8 cellular contexts compared by ENCODE assay signal in the genomic region with DNA sequence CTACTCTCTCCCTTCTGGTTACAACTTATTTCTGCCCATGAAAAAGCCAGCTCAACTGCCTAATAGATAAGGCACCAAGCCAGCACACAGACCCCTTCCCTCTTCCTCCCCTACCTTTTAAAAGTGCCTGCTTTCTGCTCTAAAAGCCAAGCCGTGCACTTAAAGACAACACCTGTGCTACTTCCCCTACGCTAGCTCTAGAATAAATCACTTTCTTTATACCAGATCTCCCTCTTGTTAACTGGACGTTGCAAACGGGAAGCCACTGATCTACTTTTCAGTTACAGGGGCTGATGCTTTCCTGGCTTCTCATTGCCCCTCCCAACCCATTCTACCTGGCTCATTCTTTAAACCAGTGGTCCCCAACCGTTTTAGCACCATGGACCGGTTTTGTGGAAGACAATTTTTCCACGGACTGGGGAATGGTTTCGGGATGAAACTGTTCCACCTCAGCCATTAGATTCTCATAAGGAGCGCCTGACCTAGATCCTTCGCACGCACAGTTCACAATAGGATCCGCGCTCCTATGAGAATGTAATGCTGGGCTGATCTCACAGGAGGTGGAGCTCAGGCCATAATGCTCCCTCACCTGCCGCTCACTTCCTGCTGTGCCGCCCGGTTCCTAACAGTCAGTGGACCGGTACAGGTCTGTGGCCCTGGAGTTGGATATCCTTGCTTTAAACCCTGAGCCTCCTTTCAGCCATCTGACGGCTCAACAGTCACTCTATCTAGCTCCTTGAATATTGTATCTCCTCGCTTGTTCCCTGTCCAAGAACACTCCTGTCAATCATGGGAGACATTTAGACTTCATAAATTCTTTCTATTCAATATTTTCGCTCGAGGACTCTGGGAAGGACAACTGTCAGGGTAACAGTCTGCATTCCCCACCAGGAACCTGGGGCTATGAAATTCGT. TPM values are rescaled to one million over a fixed set of nuclear protein-coding genes. Genes with fewer than 3 reads are reported as not detected.
A peak's percentile ranks its signal among the peaks of the same experiment; 100 is the strongest.
DNase-seq lines count a peak whose midpoint lies in the region; ATAC-seq and TF ChIP-seq lines count a peak whose summit lies in the region.

No MANE protein-coding gene starts in this region.

- no peak for DNase-seq in DND-41
- peak; percentile 41 for DNase-seq in activated CD4-positive, alpha-beta T cell treated with anti-CD3 and anti-CD28 coated beads for 48 hours
- peak; percentile 31 for DNase-seq in epithelial cell of prostate (ENCODE audit: low read depth, low spot score)
- no peak for DNase-seq in naive B cell
- peak; percentile 50 for DNase-seq in transverse colon
- DNase-seq in HCEC 1CT = no peak

- H3K4me2 ChIP-seq in DND-41 (ENCODE audit: insufficient read depth, low read length) = peak overlapping the region; percentile 67

- peak overlapping the region; percentile 93 for H2AFZ ChIP-seq in DND-41 (ENCODE audit: low read depth, low read length)

- H3K27me3 Mint-ChIP-seq in IgD-negative memory B cell (peaks cover 3% of the 10 kb centered on the region), naive B cell (peaks cover 6 to 24% (median 17%) of the 10 kb centered on the region in 3 donors)

- peaks cover 4% of the 10 kb centered on the region for H3K36me3 ChIP-seq in DND-41 (ENCODE audit: insufficient read depth, low read length)
- H3K36me3 ChIP-seq in transverse colon = peaks cover 0 to 13% (median 1%) of the 10 kb centered on the region in 4 donors

- 14 to 17% methylated on average over 4 to 22 of the region's 22 CpGs for whole genome bisulfite sequencing in transverse colon (ENCODE audit: low coverage in 1 of 2), 2 donors

- peaks cover 11 to 40% (median 26%) of the 10 kb centered on the region in 3 donors for H3K9me3 Mint-ChIP-seq in IgD-negative memory B cell
- peaks cover 3 to 39% (median 8%) of the 10 kb centered on the region in 7 donors for H3K9me3 Mint-ChIP-seq in naive B cell

- peak overlapping the region; percentile 51 for H3K9ac ChIP-seq in DND-41 (ENCODE audit: low read depth, low read length)

- H4K20me1 ChIP-seq in DND-41 (ENCODE audit: insufficient read depth, low read length) = no peaks in the 10 kb centered on the region

- peak overlapping the region; percentile 26 to 73; a peak in 3 of 4 replicates for H3K4me3 ChIP-seq in DND-41 (ENCODE audit: low read depth in 1 of 2, low read length in 2 of 2)
- H3K4me3 ChIP-seq in transverse colon = peak overlapping the region; percentile 32 to 77 (median 68)

- in situ Hi-C loops in transverse colon (cut with MboI; ENCODE audit: low pct_ligation_motif_present in 1 of 4, low pct_unique_long_range_greater_than_20kb in 1 of 4, low sequenced_read_pairs in 3 of 4) = no loop called here

- H3K9me3 ChIP-seq in DND-41 (ENCODE audit: insufficient read depth, low read length, severe bottlenecking) (no peaks in the 10 kb centered on the region), transverse colon (peaks cover 4 to 5% of the 10 kb centered on the region in 2 donors)

- TF ChIP-seq CTCF in DND-41 (IDR thresholded peaks at IDR 0.05; ENCODE audit: borderline replicate concordance, extremely low read depth, low read length, poor library complexity, severe bottlenecking) (no peak), transverse colon (IDR thresholded peaks at IDR 0.05) (no peak)

- H3K36me3 Mint-ChIP-seq in IgD-negative memory B cell = peaks cover 2% of the 10 kb centered on the region
- peaks cover 0 to 16% of the 10 kb centered on the region in 2 donors for H3K36me3 Mint-ChIP-seq in naive B cell

- H3K4me1 ChIP-seq in DND-41 (ENCODE audit: insufficient read depth, low read length) (peaks cover 18% of the 10 kb centered on the region), transverse colon (peaks cover 0 to 15% (median 10%) of the 10 kb centered on the region in 4 donors)

- H3K27ac ChIP-seq in DND-41 (ENCODE audit: low read length) (peak overlapping the region; percentile 38; the same call in 1 of the 2 replicates), epithelial cell of prostate (peak overlapping the region; percentile 80), transverse colon (peak overlapping the region; percentile 74 to 82 (median 80))

- H3K79me2 ChIP-seq in DND-41 (ENCODE audit: insufficient read depth, low read length) = peaks cover 2% of the 10 kb centered on the region; the same call in 1 of the 2 replicates

- H3K4me3 Mint-ChIP-seq in IgD-negative memory B cell (peak overlapping the region; percentile 92 to 97 (median 94)), naive B cell (peak overlapping the region; percentile 89 to 99 (median 96))

- peak; percentile 49 for TF ChIP-seq POLR2A in transverse colon (IDR thresholded peaks at IDR 0.05)

- ATAC-seq in DND-41 (ENCODE audit: insufficient read depth, low read depth) = no peak
- ATAC-seq in naive B cell (ENCODE audit: low read depth in 2 of 2) = peak; percentile 62 to 64
- no peak for ATAC-seq in HG02938 (IDR thresholded peaks at IDR 0.05; ENCODE audit: unreplicated experiment)

- peaks cover 11 to 16% (median 14%) of the 10 kb centered on the region in 3 donors for H3K4me1 Mint-ChIP-seq in IgD-negative memory B cell
- H3K4me1 Mint-ChIP-seq in naive B cell = peaks cover 17 to 33% (median 29%) of the 10 kb centered on the region in 3 donors

- TF ChIP-seq EP300 in transverse colon (IDR thresholded peaks at IDR 0.05; ENCODE audit: low read depth) = no peak

- H3K27ac Mint-ChIP-seq in IgD-negative memory B cell (peak overlapping the region in 1 of 3 donors; percentile 66), naive B cell (peak overlapping the region in 5 of 6 donors; percentile 14 to 85 (median 65))

- intact Hi-C loops in transverse colon (cut with DNase I; ENCODE audit: low total_unique reads) = no loop called here

- H3K27me3 ChIP-seq in DND-41 (ENCODE audit: insufficient read depth, low read length, poor library complexity) (no peaks in the 10 kb centered on the region), transverse colon (peaks cover 19% of the 10 kb centered on the region)

RNA-seq across cellular contexts. Expression of gene ZNF223, which starts 0.8 kb away (rescaled TPM):
- polyA plus RNA-seq in IgD-negative memory B cell (1.5 TPM), naive B cell (ENCODE audit: low read depth in 6 of 6) (1 to 10 TPM in 5 of 6 donors, not detected in 1; 1.9 to 3.3 (median 2.9) TPM)
- total RNA-seq in transverse colon = 1 to 10 TPM in 3 of 4 donors, not detected in 1; 2.2 to 8.5 (median 6.5) TPM

RNA-seq across cellular contexts. Expression of gene ZNF284, which starts 21.0 kb away (rescaled TPM):
- polyA plus RNA-seq in IgD-negative memory B cell (0.69 TPM), naive B cell (ENCODE audit: low read depth in 6 of 6) (1 to 10 TPM in 3 of 6 donors, under 1 TPM in 3; 0.09 to 1.2 (median 0.95) TPM)
- total RNA-seq in transverse colon = 1 to 10 TPM in 2 of 4 donors, not detected in 2; 2.5 to 3.2 TPM

RNA-seq across cellular contexts. Expression of gene ZNF222, which starts 25.8 kb away (rescaled TPM):
- 6.2 TPM for polyA plus RNA-seq in IgD-negative memory B cell
- 1 to 10 TPM; 3.6 to 5.3 (median 4.6) TPM for polyA plus RNA-seq in naive B cell (ENCODE audit: low read depth in 6 of 6)
- total RNA-seq in transverse colon = 1 to 10 TPM in 3 of 4 donors, not detected in 1; 2.2 to 6.3 (median 3.0) TPM

RNA-seq across cellular contexts. Expression of gene ZNF224, which starts 43.2 kb away (rescaled TPM):
- polyA plus RNA-seq in IgD-negative memory B cell (12.4 TPM), naive B cell (ENCODE audit: low read depth in 6 of 6) (10 to 100 TPM in 4 of 6 donors, 1 to 10 TPM in 2; 7.5 to 20.7 (median 12.5) TPM)
- total RNA-seq in transverse colon = 10 to 100 TPM; 37.1 to 49.7 (median 44.2) TPM

RNA-seq across cellular contexts. Expression of gene ZNF230, which starts 48.2 kb away (rescaled TPM):
- polyA plus RNA-seq in IgD-negative memory B cell = 4.7 TPM
- 1 to 10 TPM; 1.9 to 8.8 (median 3.9) TPM for polyA plus RNA-seq in naive B cell (ENCODE audit: low read depth in 6 of 6)
- total RNA-seq in transverse colon = 1 to 10 TPM; 1.8 to 5.9 (median 3.5) TPM

Comparison
In these comparisons a context has a peak if more than half of its experiments do, and no peak if none do; other contexts are left out.
1. ATAC-seq: peak in naive B cell (2 of 2); none in DND-41 (single experiment) and HG02938 (single experiment).
2. DNase-seq: peak in activated CD4-positive, alpha-beta T cell treated with anti-CD3 and anti-CD28 coated beads for 48 hours (single experiment), epithelial cell of prostate (single experiment) and transverse colon (single experiment); none in DND-41 (single experiment), naive B cell (single experiment) and HCEC 1CT (single experiment).
3. Peak in every context shown above with its lines, with median percentiles within 50 percentile points of each other: H3K27ac ChIP-seq.